ENCODE assay signal across 8 cellular contexts in the genomic region with DNA sequence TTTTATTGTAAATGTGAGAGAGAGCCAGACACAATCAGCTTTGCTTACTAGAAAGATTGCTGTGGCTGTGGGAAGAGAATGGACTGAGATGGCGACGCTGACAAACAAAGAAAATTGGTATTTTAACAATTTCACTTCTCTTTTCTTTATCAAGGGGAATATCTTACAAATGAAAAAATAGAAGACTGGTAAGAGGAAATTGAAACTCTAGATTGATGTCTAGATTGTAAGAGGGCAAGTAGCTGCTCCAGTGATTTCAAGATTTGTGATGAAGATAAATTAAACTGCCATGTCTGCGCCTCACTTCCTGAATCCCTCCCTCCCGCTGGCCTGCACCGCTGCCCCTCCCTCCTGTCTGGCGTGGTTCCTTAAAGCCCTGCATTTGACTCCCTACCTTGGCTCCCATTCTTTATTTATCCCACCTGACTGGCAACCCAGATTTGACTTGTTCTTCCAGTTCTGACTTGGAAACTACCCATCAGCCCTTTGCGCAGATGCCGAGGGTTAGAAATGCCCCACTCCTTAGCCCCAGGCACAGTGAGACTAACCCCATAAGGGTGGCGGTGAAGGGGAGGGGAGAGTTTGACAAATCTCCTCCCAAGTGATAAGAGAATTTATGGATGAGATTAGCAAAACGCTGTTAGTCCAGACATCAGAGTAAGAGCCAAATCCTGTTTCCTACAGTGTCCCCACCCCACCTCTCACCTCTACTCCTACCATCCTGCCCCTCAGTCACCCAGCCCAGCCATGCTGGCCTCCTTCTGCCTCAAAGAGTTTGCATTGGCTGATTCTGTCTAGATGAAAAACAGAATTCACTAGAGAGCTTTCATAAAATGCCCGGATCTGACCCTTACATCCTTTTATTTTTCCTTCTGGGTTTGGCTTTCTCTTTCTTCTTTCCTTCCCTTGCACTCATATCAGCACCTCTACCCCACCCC.
DNase-seq lines count a peak whose midpoint lies in the region; ATAC-seq and TF ChIP-seq lines count a peak whose summit lies in the region.

No MANE protein-coding gene starts in this region.

- peaks cover 4% of the 10 kb centered on the region for H3K9me3 Mint-ChIP-seq in activated naive CD8-positive, alpha-beta T cell treated with anti-CD3 and anti-CD28 coated beads, Interleukin-2, amount 10 ng/mL, durations not matched to agents 7 days and 5 days

- H3K27me3 Mint-ChIP-seq in activated naive CD8-positive, alpha-beta T cell treated with anti-CD3 and anti-CD28 coated beads, Interleukin-2, amount 10 ng/mL, durations not matched to agents 7 days and 5 days, result no peaks in the 10 kb centered on the region

- TF ChIP-seq CTCF in GM13976 (IDR thresholded peaks at IDR 0.05; ENCODE audit: borderline replicate concordance, control extremely low read depth, extremely low read depth, insufficient read depth, missing control alignments), result no peak

- H3K4me1 Mint-ChIP-seq in activated naive CD8-positive, alpha-beta T cell treated with anti-CD3 and anti-CD28 coated beads, Interleukin-2, amount 10 ng/mL, durations not matched to agents 7 days and 5 days, result peaks cover 21% of the 10 kb centered on the region

- POLR2A ChIA-PET in activated naive CD8-positive, alpha-beta T cell treated with anti-CD3 and anti-CD28 coated beads, Interleukin-2, amount 10 ng/mL, durations not matched to agents 7 days and 5 days (lab: Charles Lee), result interaction anchor here (1.2 to 3.3 kb wide), 3 partner anchors 15 to 125 kb away, joined by 6 to 18 read pairs (median 6); partner anchors contain the start of gene ATF7IP

- H3K4me3 Mint-ChIP-seq in activated naive CD8-positive, alpha-beta T cell treated with anti-CD3 and anti-CD28 coated beads, Interleukin-2, amount 10 ng/mL, durations not matched to agents 7 days and 5 days, result peak overlapping the region; percentile 58

- in situ Hi-C loops in GM13976 (cut with MboI; ENCODE audit: low sequenced_read_pairs, unreplicated experiment), result loop anchor here (25.0 kb wide), 2 partner anchors 397 to 747 kb away; no protein-coding TSS in a partner anchor

- peak; percentile 51 for ATAC-seq in GM21825 (IDR thresholded peaks at IDR 0.05; ENCODE audit: unreplicated experiment)
- no peak for ATAC-seq in activated naive CD8-positive, alpha-beta T cell treated with anti-CD3 and anti-CD28 coated beads, Interleukin-2, amount 10 ng/mL, durations not matched to agents 7 days and 5 days (ENCODE audit: low read depth)

- DNase-seq in GM13976 (ENCODE audit: low spot score) (peak; percentile 48), M059J (ENCODE audit: low read depth) (peak; percentile 76), mucosa of gallbladder (ENCODE audit: low spot score) (peak; percentile 30), COLO668 (lab: John Stamatoyannopoulos, UW; ENCODE audit: unreplicated experiment) (no peak), HK-2 (ENCODE audit: unreplicated experiment) (no peak)
- DNase-seq in activated naive CD8-positive, alpha-beta T cell treated with anti-CD3 and anti-CD28 coated beads, Interleukin-2, amount 10 ng/mL, durations not matched to agents 7 days and 5 days, result no peak
- DNase-seq in activated CD4-positive, alpha-beta T cell treated with anti-CD3 and anti-CD28 coated beads for 48 hours, result no peak

- H3K36me3 Mint-ChIP-seq in activated naive CD8-positive, alpha-beta T cell treated with anti-CD3 and anti-CD28 coated beads, Interleukin-2, amount 10 ng/mL, durations not matched to agents 7 days and 5 days, result peaks cover 17% of the 10 kb centered on the region

- H3K27ac Mint-ChIP-seq in activated naive CD8-positive, alpha-beta T cell treated with anti-CD3 and anti-CD28 coated beads, Interleukin-2, amount 10 ng/mL, durations not matched to agents 7 days and 5 days, result peak overlapping the region; percentile 83

Comparison
In these comparisons a context has a peak if more than half of its experiments do, and no peak if none do; other contexts are left out.
1. DNase-seq: peak in GM13976 (single experiment), M059J (single experiment) and mucosa of gallbladder (single experiment); none in activated naive CD8-positive, alpha-beta T cell treated with anti-CD3 and anti-CD28 coated beads, Interleukin-2, amount 10 ng/mL, durations not matched to agents 7 days and 5 days (single experiment), COLO668 (single experiment), HK-2 (single experiment) and activated CD4-positive, alpha-beta T cell treated with anti-CD3 and anti-CD28 coated beads for 48 hours (single experiment).